ENCODE assay signal across 24 cellular contexts in the genomic region with DNA sequence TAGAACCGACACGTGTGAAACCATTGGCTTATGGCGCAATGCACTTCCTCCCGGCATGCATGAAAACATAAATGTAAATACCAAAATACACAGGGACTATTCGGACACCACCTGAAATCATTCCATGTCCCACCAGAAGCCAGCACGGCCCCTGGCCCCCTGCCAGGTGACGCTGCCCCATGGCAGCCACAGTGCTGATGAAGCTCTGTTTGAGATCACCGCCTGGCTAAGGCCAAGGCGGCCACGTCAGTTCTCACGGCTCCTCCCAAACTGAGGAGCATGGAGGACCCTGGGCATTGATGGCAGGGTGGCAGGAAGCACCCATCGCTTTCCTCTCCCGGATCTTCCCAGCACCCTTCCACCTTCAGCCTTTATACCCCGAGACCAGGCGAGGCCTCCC.
DNase-seq lines count a peak whose midpoint lies in the region; ATAC-seq and TF ChIP-seq lines count a peak whose summit lies in the region.
"Had no signal": no experiment of that assay in that cellular context is flagged by ENCODE, and none has a peak within 500 bp of the region (broad histone marks: within the 10 kb centered on the region; RNA-seq: fewer than 3 reads in every experiment).

No MANE protein-coding gene starts in this region.

- no peak overlapping the region for H2BK5ac ChIP-seq in IMR-90 (ENCODE audit: low read depth, low read length, poor library complexity, severe bottlenecking)

- H3K27me3 ChIP-seq in IMR-90 (ENCODE audit: control insufficient read depth, insufficient read depth, low read length) (peaks cover 40% of the 10 kb centered on the region), psoas muscle (ENCODE audit: insufficient read depth in 3 of 3, low read length in 2 of 3) (peaks cover 0 to 19% (median 0%) of the 10 kb centered on the region in 3 donors)
- H3K27me3 ChIP-seq: breast epithelium, SJCRH30 had no signal

- no peak overlapping the region for H3K9ac ChIP-seq in IMR-90 (ENCODE audit: low read depth, low read length)

- H2BK20ac ChIP-seq in IMR-90 (ENCODE audit: low read depth, low read length): no peak overlapping the region

- H3K79me1 ChIP-seq in IMR-90 (ENCODE audit: low read depth in 1 of 2, low read length in 2 of 2): no peaks in the 10 kb centered on the region

- H3K27ac Mint-ChIP-seq in activated naive CD4-positive, alpha-beta T cell treated with anti-CD3 and anti-CD28 coated beads for 36 hours: no peak overlapping the region
- no peak overlapping the region for H3K27ac Mint-ChIP-seq in activated CD4-positive, alpha-beta T cell treated with anti-CD3 and anti-CD28 coated beads, Interleukin-2, amount 10 ng/mL, durations not matched to agents 7 days and 5 days
- H3K27ac Mint-ChIP-seq: activated CD4-positive, alpha-beta memory T cell treated with anti-CD3 and anti-CD28 coated beads for 36 hours; activated naive CD8-positive, alpha-beta T cell treated with anti-CD3 and anti-CD28 coated beads for 36 hours; activated T-cell treated with anti-CD3 and anti-CD28 coated beads, Interleukin-2, amount 50 U/mL, for 24 hours; CD4-positive, CD25-positive, alpha-beta regulatory T cell; dendritic cell treated with granulocyte-macrophage colony-stimulating factor and Interleukin-4, amounts not matched to agents 40 ng/mL and 50 ng/mL, for 4 days; T-helper 1 cell treated with Interleukin-12 subunit alpha and Interleukin-12 subunit beta and Interleukin-4 antibody, amounts not matched to agents 30 μg/mL and 1 μg/mL, for 36 hours had no signal

- no peak overlapping the region for H4K91ac ChIP-seq in IMR-90 (ENCODE audit: insufficient read depth, low read depth, low read length)

- no TSS peak for BruUV-seq in IMR-90 (replicated peaks; lab: Mats Ljungman, UMichigan)

- CTCF ChIA-PET in IMR-90 (lab: Yijun Ruan, JAX): no interaction called here
- CTCF ChIA-PET in activated naive CD4-positive, alpha-beta T cell treated with anti-CD3 and anti-CD28 coated beads for 36 hours (lab: Charles Lee): no interaction called here
- CTCF ChIA-PET in activated CD4-positive, alpha-beta T cell treated with anti-CD3 and anti-CD28 coated beads, Interleukin-2, amount 10 ng/mL, durations not matched to agents 7 days and 5 days (lab: Charles Lee): no interaction called here

- no peak overlapping the region for H2BK15ac ChIP-seq in IMR-90 (ENCODE audit: low read depth, low read length)

- H3K56ac ChIP-seq in IMR-90 (ENCODE audit: extremely low read depth, insufficient read depth, low read length): no peak overlapping the region

- no peak overlapping the region for H3K14ac ChIP-seq in IMR-90 (replicated peaks; ENCODE audit: low read depth, low read length)

- no peak overlapping the region for H4K5ac ChIP-seq in IMR-90 (ENCODE audit: low read depth, low read length)

- H2AK9ac ChIP-seq in IMR-90 (replicated peaks; ENCODE audit: low read depth, low read length, poor library complexity): no peak overlapping the region

- no peak overlapping the region for H3K4me2 ChIP-seq in IMR-90 (ENCODE audit: low read depth, low read length)
- H3K4me2 ChIP-seq: smooth muscle cell had no signal

- H3K9me3 Mint-ChIP-seq in activated naive CD4-positive, alpha-beta T cell treated with anti-CD3 and anti-CD28 coated beads for 36 hours: no peaks in the 10 kb centered on the region
- H3K9me3 Mint-ChIP-seq in activated CD4-positive, alpha-beta T cell treated with anti-CD3 and anti-CD28 coated beads, Interleukin-2, amount 10 ng/mL, durations not matched to agents 7 days and 5 days: no peaks in the 10 kb centered on the region
- H3K9me3 Mint-ChIP-seq: activated CD4-positive, alpha-beta memory T cell treated with anti-CD3 and anti-CD28 coated beads for 36 hours; activated naive CD8-positive, alpha-beta T cell treated with anti-CD3 and anti-CD28 coated beads for 36 hours; activated T-cell treated with anti-CD3 and anti-CD28 coated beads, Interleukin-2, amount 50 U/mL, for 24 hours; CD4-positive, CD25-positive, alpha-beta regulatory T cell; dendritic cell treated with granulocyte-macrophage colony-stimulating factor and Interleukin-4, amounts not matched to agents 40 ng/mL and 50 ng/mL, for 4 days; T-helper 1 cell treated with Interleukin-12 subunit alpha and Interleukin-12 subunit beta and Interleukin-4 antibody, amounts not matched to agents 30 μg/mL and 1 μg/mL, for 36 hours had no signal

- peaks cover 3% of the 10 kb centered on the region; the same call in 1 of the 2 replicates for H3K9me1 ChIP-seq in IMR-90 (ENCODE audit: insufficient read depth, low read length)

- H2AK5ac ChIP-seq in IMR-90 (ENCODE audit: low read depth, low read length): no peak overlapping the region

- TF ChIP-seq POLR2A in IMR-90 (IDR thresholded peaks at IDR 0.05; ENCODE audit: low read depth, low read length): no peak

- H3K4me1 ChIP-seq in IMR-90 (ENCODE audit: control insufficient read depth, insufficient read depth, low read length) (no peaks in the 10 kb centered on the region), psoas muscle (no peaks in the 10 kb centered on the region)
- H3K4me1 ChIP-seq: breast epithelium, foreskin keratinocyte, SJCRH30 had no signal

- no peak for ATAC-seq in IMR-90 (ENCODE audit: low read depth)
- ATAC-seq in left lobe of liver: no peak
- no peak for ATAC-seq in psoas muscle
- ATAC-seq in HG02973 (IDR thresholded peaks at IDR 0.05; ENCODE audit: unreplicated experiment): no peak
- ATAC-seq: foreskin keratinocyte, PC-3 had no signal

- DNase-seq in IMR-90 (no peak), left lobe of liver (ENCODE audit: low spot score) (peak; percentile 42), psoas muscle (peak; percentile 5 to 15), H4 (ENCODE audit: low spot score) (no peak)
- peak; percentile 0 for DNase-seq in effector CD4-positive, alpha-beta T cell
- no peak for DNase-seq in activated naive CD4-positive, alpha-beta T cell treated with anti-CD3 and anti-CD28 coated beads for 36 hours
- no peak for DNase-seq in activated CD4-positive, alpha-beta T cell treated with anti-CD3 and anti-CD28 coated beads, Interleukin-2, amount 10 ng/mL, durations not matched to agents 7 days and 5 days
- DNase-seq: activated CD4-positive, alpha-beta memory T cell treated with anti-CD3 and anti-CD28 coated beads for 36 hours; activated naive CD8-positive, alpha-beta T cell treated with anti-CD3 and anti-CD28 coated beads for 36 hours; foreskin keratinocyte; NCI-H1694 treated with DMSO at 0.1 percent for 48 hours; NCI-H82; occipital lobe; PC-3; stimulated activated CD4-positive, alpha-beta T cell treated with anti-CD3 and anti-CD28 coated beads, Interleukin-4, amount 100 ng/mL, for 4 hours had no signal

- POLR2A ChIA-PET in IMR-90 (lab: Charles Lee; ENCODE audit: unreplicated experiment): no interaction called here
- POLR2A ChIA-PET in activated CD4-positive, alpha-beta T cell treated with anti-CD3 and anti-CD28 coated beads, Interleukin-2, amount 10 ng/mL, durations not matched to agents 7 days and 5 days (lab: Charles Lee): no interaction called here

- H3K4me3 ChIP-seq in IMR-90 (ENCODE audit: insufficient read depth, low read depth, low read length) (no peak overlapping the region), psoas muscle (no peak overlapping the region)
- H3K4me3 ChIP-seq: breast epithelium, SJCRH30, smooth muscle cell had no signal

- H3K36me3 ChIP-seq in IMR-90 (ENCODE audit: control insufficient read depth, insufficient read depth, low read length): no peaks in the 10 kb centered on the region
- H3K36me3 ChIP-seq in psoas muscle (ENCODE audit: insufficient read depth in 1 of 2, low read depth in 1 of 2): no peaks in the 10 kb centered on the region
- H3K36me3 ChIP-seq: breast epithelium, SJCRH30 had no signal

- no peaks in the 10 kb centered on the region; the same call in 1 of the 2 replicates for H4K20me1 ChIP-seq in IMR-90 (ENCODE audit: insufficient read depth, low read length)

- in situ Hi-C loops in IMR-90 (cut with MboI; ENCODE audit: low sequenced_read_pairs): no loop called here

- H4K8ac ChIP-seq in IMR-90 (ENCODE audit: low read depth in 2 of 2, low read length in 2 of 2): no peak overlapping the region

- no peak overlapping the region for H3K18ac ChIP-seq in IMR-90 (ENCODE audit: low read depth, low read length)

- no peak overlapping the region for H2AFZ ChIP-seq in IMR-90 (replicated peaks; ENCODE audit: low read length, poor library complexity)

- no peak for TF ChIP-seq CTCF in IMR-90 (conservative IDR thresholded peaks at IDR 0.05; ENCODE audit: low read depth, low read length)
- TF ChIP-seq CTCF in psoas muscle (IDR thresholded peaks at IDR 0.05): no peak

- no peaks in the 10 kb centered on the region for H3K36me3 Mint-ChIP-seq in activated naive CD4-positive, alpha-beta T cell treated with anti-CD3 and anti-CD28 coated beads for 36 hours (ENCODE audit: low read depth)
- no peaks in the 10 kb centered on the region for H3K36me3 Mint-ChIP-seq in activated CD4-positive, alpha-beta T cell treated with anti-CD3 and anti-CD28 coated beads, Interleukin-2, amount 10 ng/mL, durations not matched to agents 7 days and 5 days (ENCODE audit: low read depth)
- H3K36me3 Mint-ChIP-seq: activated CD4-positive, alpha-beta memory T cell treated with anti-CD3 and anti-CD28 coated beads for 36 hours; activated naive CD8-positive, alpha-beta T cell treated with anti-CD3 and anti-CD28 coated beads for 36 hours had no signal

- H3K27ac ChIP-seq in IMR-90 (ENCODE audit: insufficient read depth, low read length) (no peak overlapping the region), psoas muscle (no peak overlapping the region)
- H3K27ac ChIP-seq: epithelial cell of prostate, foreskin keratinocyte, SJCRH30 had no signal

- H2BK120ac ChIP-seq in IMR-90 (ENCODE audit: low read depth, low read length): no peak overlapping the region

- H3K9me3 ChIP-seq in IMR-90 (ENCODE audit: control insufficient read depth, insufficient read depth, low read length): peaks cover 9% of the 10 kb centered on the region
- no peaks in the 10 kb centered on the region for H3K9me3 ChIP-seq in psoas muscle
- H3K9me3 ChIP-seq: breast epithelium, SJCRH30 had no signal

- 100% methylated on average over 5 of the region's 15 CpGs; no CpG with 5 or more reads in 1 of the 2 experiments for WGBS in IMR-90 (ENCODE audit: extremely low coverage in 2 of 2, insufficient read length in 1 of 2), 2 experiments
- 85 to 88% (median 87%) methylated on average over 15 of the region's 15 CpGs for WGBS in psoas muscle, 3 donors

- dilution Hi-C loops in IMR-90 (cut with HindIII; ENCODE audit: low sequenced_read_pairs, unreplicated experiment): no loop called here

- H3K4me1 Mint-ChIP-seq in activated naive CD4-positive, alpha-beta T cell treated with anti-CD3 and anti-CD28 coated beads for 36 hours (ENCODE audit: low read depth): peaks cover 3% of the 10 kb centered on the region
- H3K4me1 Mint-ChIP-seq in activated CD4-positive, alpha-beta T cell treated with anti-CD3 and anti-CD28 coated beads, Interleukin-2, amount 10 ng/mL, durations not matched to agents 7 days and 5 days: no peaks in the 10 kb centered on the region
- H3K4me1 Mint-ChIP-seq: CD4-positive, CD25-positive, alpha-beta regulatory T cell had no signal

- no peak for TF ChIP-seq RAD21 in IMR-90 (IDR thresholded peaks at IDR 0.05; ENCODE audit: low read length)

- H3K4me3 Mint-ChIP-seq in activated naive CD4-positive, alpha-beta T cell treated with anti-CD3 and anti-CD28 coated beads for 36 hours: no peak overlapping the region
- no peak overlapping the region for H3K4me3 Mint-ChIP-seq in activated CD4-positive, alpha-beta T cell treated with anti-CD3 and anti-CD28 coated beads, Interleukin-2, amount 10 ng/mL, durations not matched to agents 7 days and 5 days
- H3K4me3 Mint-ChIP-seq: activated CD4-positive, alpha-beta memory T cell treated with anti-CD3 and anti-CD28 coated beads for 36 hours; activated naive CD8-positive, alpha-beta T cell treated with anti-CD3 and anti-CD28 coated beads for 36 hours; activated T-cell treated with anti-CD3 and anti-CD28 coated beads, Interleukin-2, amount 50 U/mL, for 24 hours; CD4-positive, CD25-positive, alpha-beta regulatory T cell; dendritic cell treated with granulocyte-macrophage colony-stimulating factor and Interleukin-4, amounts not matched to agents 40 ng/mL and 50 ng/mL, for 4 days; T-helper 1 cell treated with Interleukin-12 subunit alpha and Interleukin-12 subunit beta and Interleukin-4 antibody, amounts not matched to agents 30 μg/mL and 1 μg/mL, for 36 hours had no signal

- no peak overlapping the region for H3K4ac ChIP-seq in IMR-90 (ENCODE audit: low read depth, low read length)

- intact Hi-C loops in IMR-90 (cut with micrococcal nuclease) (no loop called here), psoas muscle (cut with DNase I) (no loop called here)
- intact Hi-C loops in activated naive CD4-positive, alpha-beta T cell treated with anti-CD3 and anti-CD28 coated beads for 36 hours (cut with micrococcal nuclease): no loop called here

- no peak overlapping the region for H3K23ac ChIP-seq in IMR-90 (ENCODE audit: low read depth, low read length)

- H3K27me3 Mint-ChIP-seq in activated naive CD4-positive, alpha-beta T cell treated with anti-CD3 and anti-CD28 coated beads for 36 hours (ENCODE audit: low read depth): no peaks in the 10 kb centered on the region
- no peaks in the 10 kb centered on the region for H3K27me3 Mint-ChIP-seq in activated CD4-positive, alpha-beta T cell treated with anti-CD3 and anti-CD28 coated beads, Interleukin-2, amount 10 ng/mL, durations not matched to agents 7 days and 5 days
- H3K27me3 Mint-ChIP-seq: activated CD4-positive, alpha-beta memory T cell treated with anti-CD3 and anti-CD28 coated beads for 36 hours; activated naive CD8-positive, alpha-beta T cell treated with anti-CD3 and anti-CD28 coated beads for 36 hours; activated T-cell treated with anti-CD3 and anti-CD28 coated beads, Interleukin-2, amount 50 U/mL, for 24 hours; CD4-positive, CD25-positive, alpha-beta regulatory T cell had no signal

Comparison
In these comparisons a context has a peak if more than half of its experiments do, and no peak if none do; other contexts are left out.
1. DNase-seq: peak in effector CD4-positive, alpha-beta T cell (single experiment), left lobe of liver (single experiment) and psoas muscle (2 of 2); none in IMR-90 (single experiment), activated naive CD4-positive, alpha-beta T cell treated with anti-CD3 and anti-CD28 coated beads for 36 hours (single experiment), H4 (single experiment) and activated CD4-positive, alpha-beta T cell treated with anti-CD3 and anti-CD28 coated beads, Interleukin-2, amount 10 ng/mL, durations not matched to agents 7 days and 5 days (single experiment).